27 cellular contexts compared by ENCODE assay signal in genomic region chr1:169647512-169647911, GRCh38. TPM values are rescaled to one million over a fixed set of nuclear protein-coding genes. Genes with fewer than 3 reads are reported as not detected.
"Had no signal": no experiment of that assay in that cellular context is flagged by ENCODE, and none has a peak within 500 bp of the region (broad histone marks: within the 10 kb centered on the region; RNA-seq: fewer than 3 reads in every experiment).

No MANE protein-coding gene starts in this region.

- FAIRE-seq: keratinocyte had no signal

- H3K4me3 Mint-ChIP-seq: activated T-helper 1 cell treated with anti-CD3 and anti-CD28 coated beads, Interleukin-12 subunit alpha, Interleukin-12 subunit beta, Interleukin-2, Interleukin-4 antibody, amounts not matched to agents 30 ng/mL and 10 ng/mL and 1 ng/mL, durations not matched to agents 14 hours and 24 hours and 36 hours; memory B cell; stimulated activated effector memory CD8-positive, alpha-beta T cell treated with anti-CD3 and anti-CD28 coated beads, Interleukin-12 subunit alpha, Interleukin-12 subunit beta, amount 100 ng/mL, for 72 hours; T-helper 1 cell treated with Interleukin-12 subunit alpha and Interleukin-12 subunit beta and Interleukin-4 antibody, amounts not matched to agents 30 μg/mL and 1 μg/mL, for 36 hours; type B pancreatic cell; WTC11 had no signal

- H3K4me1 ChIP-seq: adrenal gland, ascending aorta, right lobe of liver, vagina had no signal

- H3K36me3 Mint-ChIP-seq: memory B cell; stimulated activated effector memory CD8-positive, alpha-beta T cell treated with anti-CD3 and anti-CD28 coated beads, Interleukin-12 subunit alpha, Interleukin-12 subunit beta, amount 100 ng/mL, for 72 hours; type B pancreatic cell; WTC11 had no signal

- H3K9me3 Mint-ChIP-seq: type B pancreatic cell, WTC11 had no signal

- ATAC-seq: left colon; right lobe of liver; stimulated activated effector memory CD8-positive, alpha-beta T cell treated with anti-CD3 and anti-CD28 coated beads, Interleukin-12 subunit alpha, Interleukin-12 subunit beta, amount 100 ng/mL, for 72 hours; WTC11 had no signal

- H3K9me3 ChIP-seq: adrenal gland, ascending aorta, right lobe of liver, thoracic aorta, vagina had no signal

- DNase-seq: activated CD4-positive, alpha-beta T cell treated with anti-CD3 and anti-CD28 coated beads, Interleukin-2, amount 50 U/mL, for 48 hours; activated gamma-delta T cell treated with Interleukin-2 at 50 U/mL for 16 hours; adrenal gland; brain microvascular endothelial cell; caudate nucleus; dermis blood vessel endothelial cell; effector CD8-positive, alpha-beta T cell; erythroblast; foreskin fibroblast; left colon; nucleus accumbens; posterior cingulate gyrus; right lobe of liver; stimulated activated CD4-positive, alpha-beta T cell treated with anti-CD3 and anti-CD28 coated beads, Interleukin-1b, Interleukin-23, amount 100 ng/mL, for 48 hours; T1000 had no signal

- H3K27ac Mint-ChIP-seq: stimulated activated effector memory CD8-positive, alpha-beta T cell treated with anti-CD3 and anti-CD28 coated beads, Interleukin-12 subunit alpha, Interleukin-12 subunit beta, amount 100 ng/mL, for 72 hours; T-helper 1 cell treated with Interleukin-12 subunit alpha and Interleukin-12 subunit beta and Interleukin-4 antibody, amounts not matched to agents 30 μg/mL and 1 μg/mL, for 36 hours; type B pancreatic cell; WTC11 had no signal

- H3K27me3 ChIP-seq: adrenal gland, ascending aorta, brain microvascular endothelial cell, right lobe of liver, vagina had no signal

- H3K4me3 ChIP-seq: adrenal gland, ascending aorta, right lobe of liver, skin epidermis, thoracic aorta, vagina had no signal

- H3K4me1 Mint-ChIP-seq: WTC11 had no signal

- H3K36me3 ChIP-seq: adrenal gland, ascending aorta, brain microvascular endothelial cell, right lobe of liver, thoracic aorta, vagina had no signal

- H3K27me3 Mint-ChIP-seq: memory B cell, type B pancreatic cell had no signal

- H3K27ac ChIP-seq: adrenal gland, ascending aorta, brain microvascular endothelial cell, right lobe of liver, skin epidermis, thoracic aorta, vagina had no signal

RNA-seq across cellular contexts. Expression of gene SELP, which starts 17.6 kb away (rescaled TPM):
- total RNA-seq: fibroblast of lung had no signal
